In the genomic region with DNA sequence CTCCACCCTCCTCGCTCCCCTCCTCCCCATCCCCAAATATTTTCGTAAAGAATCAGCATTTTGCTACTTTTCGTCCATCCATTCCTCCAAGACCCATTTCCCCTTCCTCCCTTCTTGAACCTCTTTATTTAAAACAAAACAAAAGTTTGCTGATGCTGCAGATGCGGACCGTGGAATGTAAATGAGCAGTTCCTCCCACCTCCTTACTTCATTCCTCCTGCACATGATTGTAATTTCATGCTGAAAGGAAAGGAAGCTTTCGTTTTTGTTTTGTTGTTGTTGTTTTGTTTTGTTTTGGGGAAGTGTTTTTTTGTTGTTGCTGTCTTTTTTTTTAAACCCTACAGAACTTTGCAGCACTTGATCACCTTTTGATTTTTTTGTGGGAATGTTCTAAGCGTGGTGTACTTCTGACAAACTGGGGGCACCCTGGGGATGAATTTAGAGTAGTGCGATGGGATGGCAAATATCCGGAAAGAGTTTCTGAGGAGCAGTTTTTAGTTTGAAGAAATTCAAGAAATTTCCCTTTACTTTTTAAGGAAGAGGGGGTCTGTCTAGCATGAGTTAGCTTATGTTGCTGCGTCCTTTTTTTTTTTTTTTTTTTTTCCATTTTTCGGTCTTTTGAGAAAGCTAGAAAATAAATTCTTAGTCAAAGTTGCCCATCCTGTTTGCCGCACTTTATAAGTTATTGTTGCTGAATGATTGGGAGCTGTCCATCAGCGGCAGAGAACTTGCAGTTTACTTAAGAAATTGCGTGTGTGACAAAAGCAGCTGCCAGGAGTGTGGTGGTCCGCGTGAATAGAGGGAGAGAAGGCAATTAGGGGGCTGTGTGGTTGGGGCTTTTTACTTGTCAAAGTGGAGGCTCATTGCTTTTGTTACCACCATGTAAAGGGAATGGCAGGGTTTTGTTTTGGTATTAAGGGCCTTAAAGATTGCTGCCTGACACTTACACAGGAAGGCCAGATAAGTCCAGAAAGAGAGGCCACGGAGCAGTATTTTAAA, we compare ENCODE assay signal across 10 cellular contexts.
DNase-seq lines count a peak whose midpoint lies in the region; ATAC-seq, FAIRE-seq and TF ChIP-seq lines count a peak whose summit lies in the region.
"Had no signal": no experiment of that assay in that cellular context is flagged by ENCODE, and none has a peak within 500 bp of the region (broad histone marks: within the 10 kb centered on the region; RNA-seq: fewer than 3 reads in every experiment).

No MANE protein-coding gene starts in this region.

- peaks cover 55% of the 10 kb centered on the region for H3K4me1 ChIP-seq in ES-I3 (ENCODE audit: insufficient read depth, low read length)

- H3K4me3 ChIP-seq in SK-N-MC, result peak overlapping the region; percentile 58
- peak overlapping the region; percentile 39 for H3K4me3 ChIP-seq in fibroblast of villous mesenchyme (ENCODE audit: low read depth, low read length)
- H3K4me3 ChIP-seq in WERI-Rb-1 (ENCODE audit: low read depth, low read length), result no peak overlapping the region

- FAIRE-seq in D721Med (lab: Jason Lieb, UNC), result no peak

- peak overlapping the region; percentile 46; the same call in 1 of the 2 replicates for H3K9ac ChIP-seq in ES-I3 (ENCODE audit: low read depth, low read length)
- no peak overlapping the region for H3K9ac ChIP-seq in SK-N-MC (ENCODE audit: insufficient read length)

- H3K36me3 ChIP-seq in ES-I3 (ENCODE audit: insufficient read depth, low read length) (no peaks in the 10 kb centered on the region), SK-N-MC (ENCODE audit: insufficient read depth, low read length) (no peaks in the 10 kb centered on the region), WERI-Rb-1 (no peaks in the 10 kb centered on the region)

- no peaks in the 10 kb centered on the region for H3K27me3 ChIP-seq in WERI-Rb-1 (ENCODE audit: insufficient read depth, low read depth, severe bottlenecking)

- DNase-seq in SK-N-MC (ENCODE audit: low read depth, low spot score) (no peak), fibroblast of villous mesenchyme (ENCODE audit: low read depth) (peak; percentile 64), retina (peak; percentile 63), WERI-Rb-1 (no peak), D721Med (ENCODE audit: insufficient read length, low spot score) (no peak)
- DNase-seq: NCI-H1694; NK-92 treated with Interleukin-12 subunit alpha and Interleukin-12 subunit beta, amount 100 ng/mL, for 24 hours had no signal

- TF ChIP-seq CTCF in fibroblast of villous mesenchyme (IDR thresholded peaks at IDR 0.05; ENCODE audit: insufficient read depth, low read depth, low read length) (no peak), WERI-Rb-1 (IDR thresholded peaks at IDR 0.05; ENCODE audit: low read depth, low read length) (no peak), D721Med (IDR thresholded peaks at IDR 0.05; ENCODE audit: insufficient read depth, missing control alignments) (no peak)

- H3K27ac ChIP-seq in SK-N-MC (no peak overlapping the region), WERI-Rb-1 (no peak overlapping the region)

- TF ChIP-seq POLR2A in GM18505 (IDR thresholded peaks at IDR 0.05; ENCODE audit: borderline replicate concordance, extremely low read depth, insufficient read depth, insufficient read length), result no peak

- no peaks in the 10 kb centered on the region for H3K9me3 ChIP-seq in ES-I3 (ENCODE audit: control insufficient read depth, insufficient read depth, low read length)
- H3K9me3 ChIP-seq in SK-N-MC (ENCODE audit: low read depth, low read length), result no peaks in the 10 kb centered on the region
- no peaks in the 10 kb centered on the region for H3K9me3 ChIP-seq in WERI-Rb-1 (ENCODE audit: severe bottlenecking)

- no peak for ATAC-seq in GM18505 (IDR thresholded peaks at IDR 0.05; ENCODE audit: unreplicated experiment)
- ATAC-seq in HG02678 (IDR thresholded peaks at IDR 0.05; ENCODE audit: unreplicated experiment), result no peak

Comparison
In these comparisons a context has a peak if more than half of its experiments do, and no peak if none do; other contexts are left out.
1. DNase-seq: peak in fibroblast of villous mesenchyme (single experiment) and retina (single experiment); none in SK-N-MC (single experiment), WERI-Rb-1 (single experiment) and D721Med (single experiment).